ENCODE assay signal across 1 cellular context in genomic region chr2:197813093-197813787, GRCh38.
TF ChIP-seq lines count a peak whose summit lies in the region.

No MANE protein-coding gene starts in this region.

TF ChIP-seq in HCT116, 20 proteins besides CTCF, POLR2A, EP300 and RAD21 (continued from another document):
- TF ChIP-seq ZBTB33 (IDR thresholded peaks at IDR 0.05; ENCODE audit: extremely low read depth, insufficient replicate concordance, low read length) = no peak
